In genomic region chr21:21463456-21463855, GRCh38 we compare ENCODE assay signal across 1 cellular context.
TF ChIP-seq lines count a peak whose summit lies in the region.

No MANE protein-coding gene starts in this region.

TF ChIP-seq in GM23338, 12 proteins besides CTCF, POLR2A, EP300 and RAD21 (continued from another document):
- TF ChIP-seq ZNF462 (CRISPR knock-in tag; IDR thresholded peaks at IDR 0.05): no peak
- TF ChIP-seq, protein P1, sequence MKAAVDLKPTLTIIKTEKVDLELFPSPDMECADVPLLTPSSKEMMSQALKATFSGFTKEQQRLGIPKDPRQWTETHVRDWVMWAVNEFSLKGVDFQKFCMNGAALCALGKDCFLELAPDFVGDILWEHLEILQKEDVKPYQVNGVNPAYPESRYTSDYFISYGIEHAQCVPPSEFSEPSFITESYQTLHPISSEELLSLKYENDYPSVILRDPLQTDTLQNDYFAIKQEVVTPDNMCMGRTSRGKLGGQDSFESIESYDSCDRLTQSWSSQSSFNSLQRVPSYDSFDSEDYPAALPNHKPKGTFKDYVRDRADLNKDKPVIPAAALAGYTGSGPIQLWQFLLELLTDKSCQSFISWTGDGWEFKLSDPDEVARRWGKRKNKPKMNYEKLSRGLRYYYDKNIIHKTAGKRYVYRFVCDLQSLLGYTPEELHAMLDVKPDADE (IDR thresholded peaks at IDR 0.05): no peak
